Comparison of ENCODE assay signal across 25 cellular contexts in the genomic region with DNA sequence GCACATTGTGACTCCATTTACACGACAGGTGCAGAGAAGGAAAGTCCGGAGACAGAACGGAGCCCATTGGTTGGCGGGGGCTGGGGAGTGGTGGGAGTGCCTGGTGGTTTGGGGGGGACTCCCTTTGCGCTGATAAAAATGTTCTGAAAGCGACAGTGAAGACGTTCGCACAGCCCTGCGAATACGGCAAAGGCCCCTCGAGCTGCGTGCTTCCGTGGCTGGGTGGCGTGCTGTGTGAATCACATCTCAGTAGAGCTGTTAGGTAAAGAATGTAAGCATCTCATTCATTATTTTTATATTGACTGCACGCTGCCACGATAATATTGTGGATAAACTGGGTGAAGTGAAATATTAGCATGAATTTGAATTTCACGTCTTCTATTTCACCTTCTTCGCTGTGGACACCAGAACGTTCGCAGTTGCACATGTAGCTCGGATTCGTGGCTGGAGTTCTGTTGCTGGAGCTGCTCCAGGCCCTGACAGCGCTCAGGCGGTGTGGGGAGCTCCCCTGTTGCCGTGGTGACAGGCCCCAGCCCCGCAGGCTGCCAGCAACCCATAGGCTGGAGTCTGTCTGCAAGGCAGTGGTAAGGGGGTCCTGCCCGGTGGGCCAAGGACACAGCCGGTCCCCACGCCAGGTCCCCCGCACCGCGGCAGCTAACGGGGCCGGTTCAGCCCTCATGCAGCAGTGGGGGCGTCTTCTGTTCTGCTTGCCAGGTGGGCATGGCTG. TPM values are rescaled to one million over a fixed set of nuclear protein-coding genes. Genes with fewer than 3 reads are reported as not detected.
A peak's percentile ranks its signal among the peaks of the same experiment; 100 is the strongest.
DNase-seq lines count a peak whose midpoint lies in the region; TF ChIP-seq lines count a peak whose summit lies in the region.
"Had no signal": no experiment of that assay in that cellular context is flagged by ENCODE, and none has a peak within 500 bp of the region (broad histone marks: within the 10 kb centered on the region; RNA-seq: fewer than 3 reads in every experiment).

No MANE protein-coding gene starts in this region.

- no peaks in the 10 kb centered on the region for H3K79me2 ChIP-seq in smooth muscle cell (ENCODE audit: low read depth)

- H3K9ac ChIP-seq in smooth muscle cell (ENCODE audit: low read depth): no peak overlapping the region

- H3K27me3 ChIP-seq in smooth muscle cell (ENCODE audit: low read depth): no peaks in the 10 kb centered on the region
- H3K27me3 ChIP-seq: Peyer's patch had no signal

- H4K20me1 ChIP-seq in smooth muscle cell (ENCODE audit: low read depth): no peaks in the 10 kb centered on the region

- no peak for TF ChIP-seq CTCF in smooth muscle cell (IDR thresholded peaks at IDR 0.05; ENCODE audit: borderline replicate concordance, insufficient read depth, poor library complexity, severe bottlenecking)

- no peaks in the 10 kb centered on the region for H3K9me3 ChIP-seq in smooth muscle cell (replicated peaks; ENCODE audit: low read depth)
- H3K9me3 ChIP-seq: Peyer's patch, thoracic aorta had no signal

- H3K4me1 ChIP-seq in smooth muscle cell (ENCODE audit: low read depth): no peaks in the 10 kb centered on the region
- H3K4me1 ChIP-seq: Peyer's patch had no signal

- H3K4me3 ChIP-seq in smooth muscle cell: no peak overlapping the region
- H3K4me3 ChIP-seq: Peyer's patch, skin epidermis, thoracic aorta had no signal

- H3K27ac ChIP-seq in smooth muscle cell (ENCODE audit: low read depth): no peak overlapping the region
- H3K27ac ChIP-seq: Peyer's patch, skin epidermis, thoracic aorta had no signal

- no peak overlapping the region for H2AFZ ChIP-seq in smooth muscle cell (ENCODE audit: low read depth)

- WGBS in smooth muscle cell (ENCODE audit: low lambda C conversion rate): 85% methylated on average over 32 of the region's 35 CpGs

- peak overlapping the region; percentile 6 for H3K4me2 ChIP-seq in smooth muscle cell

- H3F3A ChIP-seq in smooth muscle cell (ENCODE audit: low read depth): no peaks in the 10 kb centered on the region

- H3K36me3 ChIP-seq in smooth muscle cell (ENCODE audit: low read depth): no peaks in the 10 kb centered on the region
- H3K36me3 ChIP-seq: Peyer's patch, thoracic aorta had no signal

- DNase-seq in NCI-H1092 treated with DMSO at 0.1 percent for 48 hours (lab: John Stamatoyannopoulos, UW) (peak; percentile 16), cerebellar cortex (ENCODE audit: low spot score) (peak; percentile 65), midbrain (lab: John Stamatoyannopoulos, UW) (peak; percentile 41), smooth muscle cell (lab: John Stamatoyannopoulos, UW; ENCODE audit: unreplicated experiment) (no peak), NCI-H2171 (lab: John Stamatoyannopoulos, UW) (no peak), NCI-H1436 (lab: John Stamatoyannopoulos, UW) (no peak), HUDEP-2 (lab: John Stamatoyannopoulos, UW; ENCODE audit: unreplicated experiment in 76 of 76) (no peak)
- DNase-seq: activated CD4-positive, alpha-beta memory T cell treated with anti-CD3 and anti-CD28 coated beads, Interleukin-2, amount 10 ng/mL, durations not matched to agents 7 days and 5 days; activated CD4-positive, CD25-positive, alpha-beta regulatory T cell treated with anti-CD3 and anti-CD28 coated beads, Interleukin-2, amount 50 U/mL, for 72 hours; activated naive CD8-positive, alpha-beta T cell treated with anti-CD3 and anti-CD28 coated beads for 36 hours; effector memory CD8-positive, alpha-beta T cell; EL; foreskin fibroblast; immature natural killer cell; NCI-H1930; NCI-H446; Peyer's patch; stimulated activated CD4-positive, alpha-beta T cell treated with anti-CD3 and anti-CD28 coated beads, Interleukin-2, amount 100 ng/mL, for 24 hours had no signal

RNA-seq across cellular contexts. Expression of gene SOX8, which starts 44.6 kb away (rescaled TPM):
- total RNA-seq in smooth muscle cell: 1.8 and 4.2 TPM in 2 replicates
- polyA plus RNA-seq in smooth muscle cell: 2.9 and 3.5 TPM in 2 replicates
- polyA plus RNA-seq: CD14-positive monocyte had no signal

RNA-seq across cellular contexts. Expression of gene SSTR5, which starts 46.3 kb away (rescaled TPM):
- total RNA-seq in smooth muscle cell: not detected in 2 replicates
- polyA plus RNA-seq in smooth muscle cell: not detected in 2 replicates
- total RNA-seq: activated CD4-positive, alpha-beta memory T cell treated with anti-CD3 and anti-CD28 coated beads, Interleukin-2, amount 10 ng/mL, durations not matched to agents 7 days and 5 days; activated naive CD8-positive, alpha-beta T cell treated with anti-CD3 and anti-CD28 coated beads for 36 hours; activated T-helper 2 cell treated with anti-CD3 and anti-CD28 coated beads, Interferon-gamma antibody, Interleukin-2, Interleukin-4, amounts not matched to agents 10 μg/mL and 5 μg/mL and 100 μg/mL, durations not matched to agents 14 hours and 24 hours and 36 hours; liver; mononuclear cell; neural crest cell had no signal
- polyA plus RNA-seq: CD14-positive monocyte, immature natural killer cell, liver had no signal

RNA-seq across cellular contexts. Expression of gene LMF1, which starts 55.4 kb away (rescaled TPM):
- 17.1 and 25.3 TPM in 2 replicates for total RNA-seq in smooth muscle cell
- 29.8 and 33.2 TPM in 2 replicates for polyA plus RNA-seq in smooth muscle cell

Comparison
In these comparisons a context has a peak if more than half of its experiments do, and no peak if none do; other contexts are left out.
1. DNase-seq: peak in NCI-H1092 treated with DMSO at 0.1 percent for 48 hours (single experiment), cerebellar cortex (single experiment) and midbrain (single experiment); none in smooth muscle cell (single experiment), NCI-H2171 (single experiment), NCI-H1436 (single experiment) and HUDEP-2 (0 of 76).